Comparison of ENCODE assay signal across 1 cellular context in genomic region chr1:54273092-54273836, GRCh38.
TF ChIP-seq lines count a peak whose summit lies in the region.

No MANE protein-coding gene starts in this region.

TF ChIP-seq in K562, 482 proteins besides CTCF, POLR2A, EP300 and RAD21 (continued from another document and continues in another):
- TF ChIP-seq, protein P1, sequence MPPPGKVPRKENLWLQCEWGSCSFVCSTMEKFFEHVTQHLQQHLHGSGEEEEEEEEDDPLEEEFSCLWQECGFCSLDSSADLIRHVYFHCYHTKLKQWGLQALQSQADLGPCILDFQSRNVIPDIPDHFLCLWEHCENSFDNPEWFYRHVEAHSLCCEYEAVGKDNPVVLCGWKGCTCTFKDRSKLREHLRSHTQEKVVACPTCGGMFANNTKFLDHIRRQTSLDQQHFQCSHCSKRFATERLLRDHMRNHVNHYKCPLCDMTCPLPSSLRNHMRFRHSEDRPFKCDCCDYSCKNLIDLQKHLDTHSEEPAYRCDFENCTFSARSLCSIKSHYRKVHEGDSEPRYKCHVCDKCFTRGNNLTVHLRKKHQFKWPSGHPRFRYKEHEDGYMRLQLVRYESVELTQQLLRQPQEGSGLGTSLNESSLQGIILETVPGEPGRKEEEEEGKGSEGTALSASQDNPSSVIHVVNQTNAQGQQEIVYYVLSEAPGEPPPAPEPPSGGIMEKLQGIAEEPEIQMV (tag; conservative IDR thresholded peaks at IDR 0.05; ENCODE audit: low read depth), result 0 out of 2 replicates have a peak, but pooled peaks have one; percentile 39
- peak; percentile 79; the same call in 1 of the 2 replicates for TF ChIP-seq CBFB (CRISPR knock-in tag; IDR thresholded peaks at IDR 0.05)
- peak; percentile 35; the same call in 1 of the 2 replicates for TF ChIP-seq REST (CRISPR knock-in tag; IDR thresholded peaks at IDR 0.05; ENCODE audit: low read depth)
- TF ChIP-seq, protein P2, sequence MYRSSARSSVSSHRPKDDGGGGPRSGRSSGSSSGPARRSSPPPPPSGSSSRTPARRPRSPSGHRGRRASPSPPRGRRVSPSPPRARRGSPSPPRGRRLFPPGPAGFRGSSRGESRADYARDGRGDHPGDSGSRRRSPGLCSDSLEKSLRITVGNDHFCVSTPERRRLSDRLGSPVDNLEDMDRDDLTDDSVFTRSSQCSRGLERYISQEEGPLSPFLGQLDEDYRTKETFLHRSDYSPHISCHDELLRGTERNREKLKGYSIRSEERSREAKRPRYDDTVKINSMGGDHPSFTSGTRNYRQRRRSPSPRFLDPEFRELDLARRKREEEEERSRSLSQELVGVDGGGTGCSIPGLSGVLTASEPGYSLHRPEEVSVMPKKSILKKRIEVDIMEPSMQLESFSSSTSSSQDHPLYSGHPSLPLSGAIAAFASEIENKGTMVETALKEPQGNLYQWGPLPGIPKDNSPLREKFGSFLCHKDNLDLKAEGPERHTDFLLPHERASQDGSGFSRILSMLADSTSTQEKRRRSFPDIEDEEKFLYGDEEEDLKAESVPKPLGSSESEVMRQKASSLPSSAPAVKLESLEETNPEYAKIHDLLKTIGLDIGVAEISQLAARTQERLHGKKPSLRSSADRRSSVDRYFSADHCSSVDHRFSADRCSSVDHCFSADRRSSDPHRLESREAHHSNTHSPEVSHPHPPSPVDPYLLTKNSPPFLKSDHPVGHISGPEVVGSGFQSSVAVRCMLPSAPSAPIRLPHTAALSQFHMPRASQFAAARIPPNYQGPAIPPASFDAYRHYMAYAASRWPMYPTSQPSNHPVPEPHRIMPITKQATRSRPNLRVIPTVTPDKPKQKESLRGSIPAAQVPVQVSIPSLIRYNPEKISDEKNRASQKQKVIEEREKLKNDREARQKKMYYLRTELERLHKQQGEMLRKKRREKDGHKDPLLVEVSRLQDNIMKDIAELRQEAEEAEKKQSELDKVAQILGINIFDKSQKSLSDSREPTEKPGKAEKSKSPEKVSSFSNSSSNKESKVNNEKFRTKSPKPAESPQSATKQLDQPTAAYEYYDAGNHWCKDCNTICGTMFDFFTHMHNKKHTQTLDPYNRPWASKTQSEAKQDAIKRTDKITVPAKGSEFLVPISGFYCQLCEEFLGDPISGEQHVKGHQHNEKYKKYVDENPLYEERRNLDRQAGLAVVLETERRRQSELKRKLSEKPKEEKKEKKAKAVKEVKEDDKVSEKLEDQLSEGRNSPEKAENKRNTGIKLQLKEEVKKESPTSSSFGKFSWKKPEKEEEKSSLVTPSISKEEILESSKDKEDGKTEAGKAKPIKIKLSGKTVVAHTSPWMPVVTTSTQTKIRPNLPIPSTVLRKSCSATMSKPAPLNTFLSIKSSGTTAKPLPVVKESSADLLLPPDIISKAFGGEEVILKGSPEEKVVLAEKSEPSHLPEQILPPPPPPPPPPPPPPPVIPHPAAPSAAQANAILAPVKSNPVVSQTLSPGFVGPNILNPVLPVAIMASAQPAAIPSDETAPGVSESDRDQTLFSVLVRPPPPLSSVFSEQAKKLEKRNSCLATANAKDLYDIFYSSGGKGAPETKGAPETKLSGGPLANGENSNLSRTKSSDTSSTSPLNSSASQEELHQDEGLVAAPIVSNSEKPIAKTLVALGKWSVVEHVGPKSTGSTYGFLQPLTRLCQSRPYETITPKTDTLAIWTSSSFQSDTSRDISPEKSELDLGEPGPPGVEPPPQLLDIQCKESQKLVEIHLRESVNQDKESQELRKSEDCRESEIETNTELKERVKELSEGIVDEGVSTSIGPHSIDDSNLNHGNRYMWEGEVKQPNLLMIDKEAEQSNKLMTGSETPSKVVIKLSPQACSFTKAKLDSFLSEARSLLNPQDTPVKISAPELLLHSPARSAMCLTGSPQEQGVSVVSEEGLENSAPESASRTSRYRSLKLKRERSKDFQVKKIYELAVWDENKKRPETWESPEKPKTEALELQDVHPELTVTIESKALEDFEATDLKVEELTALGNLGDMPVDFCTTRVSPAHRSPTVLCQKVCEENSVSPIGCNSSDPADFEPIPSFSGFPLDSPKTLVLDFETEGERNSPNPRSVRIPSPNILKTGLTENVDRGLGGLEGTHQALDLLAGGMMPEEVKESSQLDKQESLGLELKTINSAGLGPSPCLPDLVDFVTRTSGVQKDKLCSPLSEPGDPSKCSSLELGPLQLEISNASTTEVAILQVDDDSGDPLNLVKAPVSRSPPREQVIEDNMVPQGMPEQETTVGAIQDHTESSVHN (IDR thresholded peaks at IDR 0.05; ENCODE audit: borderline replicate concordance in 1 of 2, low read depth in 1 of 2), result peak in 1 of 2 experiments; percentile 82; a peak in 2 of 4 replicates
- TF ChIP-seq, protein P3, sequence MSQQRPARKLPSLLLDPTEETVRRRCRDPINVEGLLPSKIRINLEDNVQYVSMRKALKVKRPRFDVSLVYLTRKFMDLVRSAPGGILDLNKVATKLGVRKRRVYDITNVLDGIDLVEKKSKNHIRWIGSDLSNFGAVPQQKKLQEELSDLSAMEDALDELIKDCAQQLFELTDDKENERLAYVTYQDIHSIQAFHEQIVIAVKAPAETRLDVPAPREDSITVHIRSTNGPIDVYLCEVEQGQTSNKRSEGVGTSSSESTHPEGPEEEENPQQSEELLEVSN (IDR thresholded peaks at IDR 0.05; ENCODE audit: borderline replicate concordance in 1 of 2, extremely low read depth in 1 of 2, insufficient read depth in 1 of 2, insufficient read length in 1 of 2, low read depth in 1 of 2, low read length in 1 of 2, poor library complexity in 1 of 2, severe bottlenecking in 1 of 2), result peak in 1 of 2 experiments; percentile 7
- no peak for TF ChIP-seq NR2C2 (CRISPR knock-in tag; IDR thresholded peaks at IDR 0.05)
- TF ChIP-seq NR2C2 (tag; IDR thresholded peaks at IDR 0.05), result peak; percentile 52
- peak; percentile 24 to 68; a peak in 1 of 4 replicates for TF ChIP-seq FOXK2 (conservative IDR thresholded peaks at IDR 0.05 in 1 of 2, IDR thresholded peaks at IDR 0.05 in 1 of 2; ENCODE audit: low read depth in 2 of 2)
- 0 out of 2 replicates have a peak, but pooled peaks have one; percentile 21 for TF ChIP-seq ZNF384 (IDR thresholded peaks at IDR 0.05; ENCODE audit: low read depth, low read length)
- TF ChIP-seq TBL1XR1 (IDR thresholded peaks at IDR 0.05; ENCODE audit: low read length in 2 of 2), result peak in 1 of 2 experiments; percentile 47; a peak in 1 of 4 replicates
- TF ChIP-seq TCF3 (CRISPR knock-in tag; IDR thresholded peaks at IDR 0.05), result peak; percentile 49
- peak; percentile 98 for TF ChIP-seq TRIM28 (IDR thresholded peaks at IDR 0.05)
- TF ChIP-seq RFX5 (IDR thresholded peaks at IDR 0.05; ENCODE audit: low read depth, low read length), result no peak
- peak in 1 of 2 experiments; percentile 56; a peak in 3 of 4 replicates for TF ChIP-seq MAZ (CRISPR knock-in tag; conservative IDR thresholded peaks at IDR 0.05 in 1 of 2, IDR thresholded peaks at IDR 0.05 in 1 of 2)
- TF ChIP-seq, protein P4, sequence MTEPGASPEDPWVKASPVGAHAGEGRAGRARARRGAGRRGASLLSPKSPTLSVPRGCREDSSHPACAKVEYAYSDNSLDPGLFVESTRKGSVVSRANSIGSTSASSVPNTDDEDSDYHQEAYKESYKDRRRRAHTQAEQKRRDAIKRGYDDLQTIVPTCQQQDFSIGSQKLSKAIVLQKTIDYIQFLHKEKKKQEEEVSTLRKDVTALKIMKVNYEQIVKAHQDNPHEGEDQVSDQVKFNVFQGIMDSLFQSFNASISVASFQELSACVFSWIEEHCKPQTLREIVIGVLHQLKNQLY (CRISPR knock-in tag; conservative IDR thresholded peaks at IDR 0.05), result peak in 1 of 2 experiments; percentile 29; a peak in 1 of 4 replicates
- TF ChIP-seq ATF7 (IDR thresholded peaks at IDR 0.05), result peak; percentile 82
- TF ChIP-seq, protein P5, sequence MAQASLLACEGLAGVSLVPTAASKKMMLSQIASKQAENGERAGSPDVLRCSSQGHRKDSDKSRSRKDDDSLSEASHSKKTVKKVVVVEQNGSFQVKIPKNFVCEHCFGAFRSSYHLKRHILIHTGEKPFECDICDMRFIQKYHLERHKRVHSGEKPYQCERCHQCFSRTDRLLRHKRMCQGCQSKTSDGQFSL (CRISPR knock-in tag; IDR thresholded peaks at IDR 0.05), result peak; percentile 81
- TF ChIP-seq, protein P5 (tag; IDR thresholded peaks at IDR 0.05), result no peak
- 0 out of 2 replicates have a peak, but pooled peaks have one; percentile 32 for TF ChIP-seq ESRRA (IDR thresholded peaks at IDR 0.05; ENCODE audit: borderline replicate concordance, low read depth)
- TF ChIP-seq MTA3 (IDR thresholded peaks at IDR 0.05; ENCODE audit: borderline replicate concordance), result peak; percentile 48; the same call in 1 of the 2 replicates
- peak; percentile 43 to 82; a peak in 3 of 4 replicates for TF ChIP-seq TRIM24 (IDR thresholded peaks at IDR 0.05)
- TF ChIP-seq, protein P6, sequence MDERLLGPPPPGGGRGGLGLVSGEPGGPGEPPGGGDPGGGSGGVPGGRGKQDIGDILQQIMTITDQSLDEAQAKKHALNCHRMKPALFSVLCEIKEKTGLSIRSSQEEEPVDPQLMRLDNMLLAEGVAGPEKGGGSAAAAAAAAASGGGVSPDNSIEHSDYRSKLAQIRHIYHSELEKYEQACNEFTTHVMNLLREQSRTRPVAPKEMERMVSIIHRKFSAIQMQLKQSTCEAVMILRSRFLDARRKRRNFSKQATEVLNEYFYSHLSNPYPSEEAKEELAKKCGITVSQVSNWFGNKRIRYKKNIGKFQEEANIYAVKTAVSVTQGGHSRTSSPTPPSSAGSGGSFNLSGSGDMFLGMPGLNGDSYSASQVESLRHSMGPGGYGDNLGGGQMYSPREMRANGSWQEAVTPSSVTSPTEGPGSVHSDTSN (CRISPR knock-in tag; IDR thresholded peaks at IDR 0.05; ENCODE audit: low read depth), result peak; percentile 82
- TF ChIP-seq, protein P6 (tag; conservative IDR thresholded peaks at IDR 0.05; ENCODE audit: low read depth), result peak; percentile 100
- TF ChIP-seq, protein P7, sequence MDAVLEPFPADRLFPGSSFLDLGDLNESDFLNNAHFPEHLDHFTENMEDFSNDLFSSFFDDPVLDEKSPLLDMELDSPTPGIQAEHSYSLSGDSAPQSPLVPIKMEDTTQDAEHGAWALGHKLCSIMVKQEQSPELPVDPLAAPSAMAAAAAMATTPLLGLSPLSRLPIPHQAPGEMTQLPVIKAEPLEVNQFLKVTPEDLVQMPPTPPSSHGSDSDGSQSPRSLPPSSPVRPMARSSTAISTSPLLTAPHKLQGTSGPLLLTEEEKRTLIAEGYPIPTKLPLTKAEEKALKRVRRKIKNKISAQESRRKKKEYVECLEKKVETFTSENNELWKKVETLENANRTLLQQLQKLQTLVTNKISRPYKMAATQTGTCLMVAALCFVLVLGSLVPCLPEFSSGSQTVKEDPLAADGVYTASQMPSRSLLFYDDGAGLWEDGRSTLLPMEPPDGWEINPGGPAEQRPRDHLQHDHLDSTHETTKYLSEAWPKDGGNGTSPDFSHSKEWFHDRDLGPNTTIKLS (IDR thresholded peaks at IDR 0.05; ENCODE audit: borderline replicate concordance, low read depth), result 0 out of 2 replicates have a peak, but pooled peaks have one; percentile 6
- peak; percentile 54 for TF ChIP-seq CBFA2T3 (IDR thresholded peaks at IDR 0.05)
- peak; percentile 98 for TF ChIP-seq PKNOX1 (IDR thresholded peaks at IDR 0.05)
- TF ChIP-seq CHD2 (IDR thresholded peaks at IDR 0.05; ENCODE audit: low read depth, low read length), result 0 out of 2 replicates have a peak, but pooled peaks have one; percentile 21
- no peak for TF ChIP-seq HSF4 (CRISPR knock-in tag; IDR thresholded peaks at IDR 0.05; ENCODE audit: borderline replicate concordance)
- TF ChIP-seq DACH1 (IDR thresholded peaks at IDR 0.05; ENCODE audit: partially characterized antibody), result peak; percentile 94
- 0 out of 2 replicates have a peak, but pooled peaks have one; percentile 48 for TF ChIP-seq ZNF511 (CRISPR knock-in tag; IDR thresholded peaks at IDR 0.05)
- peak; percentile 70 for TF ChIP-seq JUND (IDR thresholded peaks at IDR 0.05; ENCODE audit: borderline replicate concordance, low read depth, low read length)
- TF ChIP-seq JUND (tag; IDR thresholded peaks at IDR 0.05; ENCODE audit: borderline replicate concordance, low read depth, low read length), result peak; percentile 59; the same call in 1 of the 3 replicates
- TF ChIP-seq SNRNP70 (optimal IDR thresholded peaks at IDR 0.05; ENCODE audit: low read depth, low read length), result no peak
